14 cellular contexts compared by ENCODE assay signal in the genomic region with DNA sequence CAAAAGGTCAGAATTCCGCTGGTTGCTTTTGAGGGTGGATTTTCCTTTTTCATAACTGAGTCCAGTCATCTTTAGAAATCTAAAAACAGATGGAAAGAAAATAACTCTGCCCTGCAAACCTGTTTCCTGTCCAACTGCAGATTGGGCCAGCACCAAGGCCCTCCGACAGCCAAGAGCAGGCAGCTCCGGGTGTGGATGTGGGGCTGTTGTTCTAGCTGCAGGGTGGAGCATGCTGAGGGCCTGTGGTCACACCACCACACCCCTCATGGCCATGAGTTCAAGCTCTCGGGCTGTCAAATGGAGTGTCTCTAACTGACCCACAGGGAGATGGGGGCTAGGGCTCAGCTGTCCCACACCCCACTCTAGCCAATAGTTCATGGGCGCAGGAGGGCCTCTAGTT.
DNase-seq lines count a peak whose midpoint lies in the region; ATAC-seq and TF ChIP-seq lines count a peak whose summit lies in the region.
"Had no signal": no experiment of that assay in that cellular context is flagged by ENCODE, and none has a peak within 500 bp of the region (broad histone marks: within the 10 kb centered on the region; RNA-seq: fewer than 3 reads in every experiment).

No MANE protein-coding gene starts in this region.

- H3K9me3 ChIP-seq in breast epithelium (no peaks in the 10 kb centered on the region), heart left ventricle (no peaks in the 10 kb centered on the region), osteoblast (ENCODE audit: low read depth, low read length) (no peaks in the 10 kb centered on the region)
- no peaks in the 10 kb centered on the region for H3K9me3 ChIP-seq in CD4-positive, alpha-beta T cell (ENCODE audit: control insufficient read depth, low read length)

- POLR2A ChIA-PET in MCF 10A (lab: Yijun Ruan, JAX), result no interaction called here
- POLR2A ChIA-PET in CD4-positive, alpha-beta T cell (lab: Charles Lee), result no interaction called here

- ATAC-seq in heart left ventricle, result peak; percentile 76 to 95 (median 91)
- ATAC-seq in CD4-positive, alpha-beta T cell (ENCODE audit: poor library complexity), result no peak

- BruUV-seq in MCF 10A (replicated peaks; lab: Mats Ljungman, UMichigan), result no TSS peak

- intact Hi-C loops in breast epithelium (cut with DNase I; ENCODE audit: low total_unique reads) (no loop called here), MCF 10A (cut with micrococcal nuclease) (no loop called here), heart left ventricle (cut with DNase I) (no loop called here)
- intact Hi-C loops in CD4-positive, alpha-beta T cell (cut with DNase I, micrococcal nuclease), result no loop called here

- H3K4me1 ChIP-seq in breast epithelium (peaks cover 4 to 16% of the 10 kb centered on the region in 2 donors), heart left ventricle (peaks cover 3 to 31% (median 14%) of the 10 kb centered on the region in 12 donors), osteoblast (ENCODE audit: insufficient read depth, low read length) (peaks cover 24% of the 10 kb centered on the region)

- peak overlapping the region; percentile 61 for H3K4me2 ChIP-seq in osteoblast (ENCODE audit: insufficient read depth, low read length)

- H3K27ac ChIP-seq in breast epithelium, result peak overlapping the region; percentile 79 to 93
- peak overlapping the region; percentile 26 to 68 (median 56) for H3K27ac ChIP-seq in heart left ventricle
- peak overlapping the region; percentile 67 for H3K27ac ChIP-seq in osteoblast (ENCODE audit: low read depth, low read length)
- H3K27ac ChIP-seq in CD4-positive, alpha-beta T cell (ENCODE audit: low read depth, low read length), result no peak overlapping the region
- H3K27ac ChIP-seq: WERI-Rb-1 had no signal

- no peak overlapping the region for H3K27ac Mint-ChIP-seq in MCF 10A (ENCODE audit: low read depth, unreplicated experiment)
- H3K27ac Mint-ChIP-seq in CD4-positive, alpha-beta T cell, result no peak overlapping the region

- H3K4me3 Mint-ChIP-seq in MCF 10A (ENCODE audit: unreplicated experiment), result no peak overlapping the region
- no peak overlapping the region for H3K4me3 Mint-ChIP-seq in CD4-positive, alpha-beta T cell
- H3K4me3 Mint-ChIP-seq: mesothelial cell of epicardium had no signal

- no peaks in the 10 kb centered on the region for H3K79me2 ChIP-seq in osteoblast (ENCODE audit: insufficient read depth, low read length)

- no peaks in the 10 kb centered on the region for H3K27me3 Mint-ChIP-seq in MCF 10A (ENCODE audit: insufficient read depth, unreplicated experiment)
- peaks cover 4% of the 10 kb centered on the region for H3K27me3 Mint-ChIP-seq in CD4-positive, alpha-beta T cell

- no peaks in the 10 kb centered on the region for H4K20me1 ChIP-seq in osteoblast (ENCODE audit: insufficient read depth, low read length)

- WGBS in heart left ventricle, 4 donors, result 43 to 65% (median 54%) methylated on average over 3 to 5 of the region's 5 CpGs

- TF ChIP-seq POLR2A in breast epithelium (IDR thresholded peaks at IDR 0.05), result no peak
- no peak for TF ChIP-seq POLR2A in heart left ventricle (IDR thresholded peaks at IDR 0.05)

- CTCF ChIA-PET in MCF 10A (lab: Yijun Ruan, JAX), result interaction anchor here (0.5 to 1.4 kb wide), 4 partner anchors 23 to 159 kb away, joined by 3 to 4 read pairs (median 4); no protein-coding TSS in a partner anchor
- CTCF ChIA-PET in CD4-positive, alpha-beta T cell (lab: Charles Lee), result no interaction called here

- no peak for TF ChIP-seq CTCF in breast epithelium (IDR thresholded peaks at IDR 0.05)
- TF ChIP-seq CTCF in MCF 10A (IDR thresholded peaks at IDR 0.05; ENCODE audit: unreplicated experiment), result no peak
- no peak for TF ChIP-seq CTCF in heart left ventricle (IDR thresholded peaks at IDR 0.05)
- TF ChIP-seq CTCF in osteoblast (IDR thresholded peaks at IDR 0.05; ENCODE audit: extremely low read depth, low read depth, low read length), result no peak
- TF ChIP-seq CTCF in CD4-positive, alpha-beta T cell (IDR thresholded peaks at IDR 0.05), result no peak

- peak overlapping the region; percentile 86 for H2AFZ ChIP-seq in osteoblast (ENCODE audit: low read length)

- H3K4me1 Mint-ChIP-seq in MCF 10A (ENCODE audit: insufficient read depth, unreplicated experiment), result no peaks in the 10 kb centered on the region
- no peaks in the 10 kb centered on the region for H3K4me1 Mint-ChIP-seq in CD4-positive, alpha-beta T cell (ENCODE audit: low read depth)

- H3K4me3 ChIP-seq in breast epithelium (no peak overlapping the region), heart left ventricle (peak overlapping the region in 1 of 12 donors; percentile 21), osteoblast (ENCODE audit: insufficient read depth, low read length) (no peak overlapping the region)

- DNase-seq in breast epithelium (ENCODE audit: low spot score in 2 of 2), result no peak
- DNase-seq in MCF 10A (ENCODE audit: unreplicated experiment), result no peak
- DNase-seq in heart left ventricle, result peak; percentile 62 to 78 (median 76)
- peak; percentile 87 for DNase-seq in osteoblast (ENCODE audit: insufficient read length, low spot score, missing footprints)
- DNase-seq in CD4-positive, alpha-beta T cell, result no peak
- no peak for DNase-seq in NCI-H1436 treated with DMSO at 0.1 percent for 48 hours (lab: John Stamatoyannopoulos, UW)
- no peak for DNase-seq in NAMALWA (ENCODE audit: low spot score)
- no peak for DNase-seq in DMS79 treated with DMSO at 0.1 percent for 48 hours (lab: John Stamatoyannopoulos, UW)
- DNase-seq: 8988T, DMS79, head of caudate nucleus, NCI-H524 treated with DMSO at 0.1 percent for 48 hours, WERI-Rb-1 had no signal

- H3K36me3 Mint-ChIP-seq in MCF 10A (ENCODE audit: insufficient read depth, unreplicated experiment), result no peaks in the 10 kb centered on the region
- no peaks in the 10 kb centered on the region for H3K36me3 Mint-ChIP-seq in CD4-positive, alpha-beta T cell (ENCODE audit: low read depth)
- H3K36me3 Mint-ChIP-seq: mesothelial cell of epicardium had no signal

- no peaks in the 10 kb centered on the region for H3K36me3 ChIP-seq in breast epithelium
- H3K36me3 ChIP-seq in heart left ventricle, result no peaks in the 10 kb centered on the region
- no peaks in the 10 kb centered on the region for H3K36me3 ChIP-seq in osteoblast (ENCODE audit: insufficient read depth, low read length)
- H3K36me3 ChIP-seq: WERI-Rb-1 had no signal

- no peaks in the 10 kb centered on the region for H3K27me3 ChIP-seq in breast epithelium
- no peaks in the 10 kb centered on the region for H3K27me3 ChIP-seq in heart left ventricle
- H3K27me3 ChIP-seq in osteoblast (ENCODE audit: insufficient read depth, low read length), result no peaks in the 10 kb centered on the region
- H3K27me3 ChIP-seq in CD4-positive, alpha-beta T cell (ENCODE audit: control insufficient read depth, insufficient read depth, low read length), result no peaks in the 10 kb centered on the region

- H3K9me3 Mint-ChIP-seq in MCF 10A (ENCODE audit: unreplicated experiment), result no peaks in the 10 kb centered on the region
- H3K9me3 Mint-ChIP-seq in CD4-positive, alpha-beta T cell, result no peaks in the 10 kb centered on the region
- H3K9me3 Mint-ChIP-seq: mesothelial cell of epicardium had no signal

Comparison
In these comparisons a context has a peak if more than half of its experiments do, and no peak if none do; other contexts are left out.
1. DNase-seq: peak in heart left ventricle (5 of 5) and osteoblast (single experiment); none in breast epithelium (0 of 2), MCF 10A (single experiment), CD4-positive, alpha-beta T cell (0 of 10), NCI-H1436 treated with DMSO at 0.1 percent for 48 hours (single experiment), NAMALWA (single experiment) and DMS79 treated with DMSO at 0.1 percent for 48 hours (single experiment).